ENCODE assay signal across 8 cellular contexts in the genomic region with DNA sequence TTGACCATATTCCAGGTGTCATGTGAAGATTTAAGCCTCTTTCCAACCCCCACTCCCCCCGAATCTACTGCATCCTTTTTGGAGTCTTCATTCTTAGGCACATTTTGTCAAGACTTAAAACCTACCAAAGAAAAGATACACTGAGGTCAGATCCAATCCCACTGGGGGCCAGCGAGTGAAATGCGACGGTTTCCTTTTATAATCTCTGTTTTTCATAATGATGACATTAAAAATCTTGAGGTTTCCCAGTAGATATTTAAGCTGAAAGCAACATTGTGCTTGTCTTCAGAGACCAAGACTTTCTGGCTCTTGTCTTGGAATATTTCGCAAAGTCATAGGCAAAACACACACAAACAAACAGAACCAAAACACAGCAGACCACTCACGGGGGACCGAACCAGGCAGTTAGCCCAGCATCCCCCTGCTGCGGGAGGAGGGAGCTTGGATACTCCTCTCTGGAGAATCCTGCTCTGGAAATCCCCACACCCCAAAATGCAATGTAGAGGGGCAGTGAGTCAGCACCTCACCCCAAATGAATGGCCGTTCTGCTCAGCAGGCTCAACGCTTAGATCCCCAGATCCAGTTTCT. TPM values are rescaled to one million over a fixed set of nuclear protein-coding genes. Genes with fewer than 3 reads are reported as not detected.
A peak's percentile ranks its signal among the peaks of the same experiment; 100 is the strongest.
DNase-seq lines count a peak whose midpoint lies in the region; ATAC-seq and TF ChIP-seq lines count a peak whose summit lies in the region.

No MANE protein-coding gene starts in this region.

- peak overlapping the region; percentile 71 for H3K4me3 Mint-ChIP-seq in activated naive CD4-positive, alpha-beta T cell treated with anti-CD3 and anti-CD28 coated beads, Interleukin-2, amount 50 U/mL, for 24 hours

- H3K14ac ChIP-seq in mesenchymal stem cell (ENCODE audit: low read length in 2 of 2), result no peak overlapping the region

- peak overlapping the region; percentile 82 for H3K9ac ChIP-seq in mammary epithelial cell (ENCODE audit: insufficient read depth, low read length)
- peak overlapping the region; percentile 93 for H3K9ac ChIP-seq in mesenchymal stem cell (ENCODE audit: low read length)

- dilution Hi-C loops in mammary epithelial cell (cut with HindIII; ENCODE audit: low sequenced_read_pairs), result loop anchor here (5.0 kb wide), 1 partner anchor 88 kb away; no protein-coding TSS in a partner anchor

- no peaks in the 10 kb centered on the region for H3K9me3 Mint-ChIP-seq in activated naive CD4-positive, alpha-beta T cell treated with anti-CD3 and anti-CD28 coated beads, Interleukin-2, amount 50 U/mL, for 24 hours

- BruUV-seq in mammary epithelial cell (replicated peaks; lab: Mats Ljungman, UMichigan), result TSS peak; percentile 74

- peak overlapping the region in 1 of 2 experiments; percentile 63 for H3K4ac ChIP-seq in mesenchymal stem cell (ENCODE audit: low read depth in 1 of 2, low read length in 2 of 2)

- peak overlapping the region in 1 of 2 experiments; percentile 43 for H3K23ac ChIP-seq in mesenchymal stem cell (ENCODE audit: low read length in 2 of 2)

- peaks cover 36% of the 10 kb centered on the region for H3K4me1 ChIP-seq in mammary epithelial cell (ENCODE audit: insufficient read depth, low read length)
- peaks cover 31% of the 10 kb centered on the region for H3K4me1 ChIP-seq in mesenchymal stem cell (ENCODE audit: control insufficient read depth, insufficient read depth, low read depth, low read length)
- H3K4me1 ChIP-seq in vagina, result peaks cover 39% of the 10 kb centered on the region

- H3K36me3 Mint-ChIP-seq in activated naive CD4-positive, alpha-beta T cell treated with anti-CD3 and anti-CD28 coated beads, Interleukin-2, amount 50 U/mL, for 24 hours, result no peaks in the 10 kb centered on the region

- peaks cover 21% of the 10 kb centered on the region for H3K27me3 Mint-ChIP-seq in activated naive CD4-positive, alpha-beta T cell treated with anti-CD3 and anti-CD28 coated beads, Interleukin-2, amount 50 U/mL, for 24 hours

- peaks cover 4% of the 10 kb centered on the region for H3K79me1 ChIP-seq in mesenchymal stem cell (replicated peaks; ENCODE audit: low read length, poor library complexity, severe bottlenecking)

- no peak for DNase-seq in activated naive CD4-positive, alpha-beta T cell treated with Interleukin-2 at 50 U/mL for 16 hours
- DNase-seq in mammary epithelial cell (peak; percentile 68), mesenchymal stem cell (peak; percentile 39), vagina (ENCODE audit: extremely low spot score in 2 of 2) (no peak)
- no peak for DNase-seq in activated CD4-positive, alpha-beta T cell treated with anti-CD3 and anti-CD28 coated beads, Interleukin-2, amount 50 U/mL, for 4 hours

- H2AK5ac ChIP-seq in mesenchymal stem cell (ENCODE audit: low read length, severe bottlenecking), result no peak overlapping the region

- peak overlapping the region in 1 of 2 experiments; percentile 11 for H2BK12ac ChIP-seq in mesenchymal stem cell (ENCODE audit: low read length in 2 of 2)

- H3K4me2 ChIP-seq in mammary epithelial cell (ENCODE audit: insufficient read depth, low read depth, low read length) (peak overlapping the region; percentile 91), mesenchymal stem cell (ENCODE audit: low read length, poor library complexity, severe bottlenecking) (peak overlapping the region; percentile 77)

- in situ Hi-C loops in mammary epithelial cell (cut with MboI; ENCODE audit: low sequenced_read_pairs in 2 of 2), result loop anchor here (5.0 kb wide), 2 partner anchors 42 to 48 kb away; no protein-coding TSS in a partner anchor

- H4K8ac ChIP-seq in mesenchymal stem cell (ENCODE audit: low read length), result peak overlapping the region; percentile 55

- CTCF ChIA-PET in mammary epithelial cell (lab: Charles Lee; ENCODE audit: low non-redundant PET), result no interaction called here

- no peaks in the 10 kb centered on the region for H3K9me3 ChIP-seq in mammary epithelial cell (replicated peaks; ENCODE audit: insufficient read depth, low read length)
- no peaks in the 10 kb centered on the region for H3K9me3 ChIP-seq in mesenchymal stem cell (ENCODE audit: control insufficient read depth, low read length)
- no peaks in the 10 kb centered on the region for H3K9me3 ChIP-seq in vagina

- H4K20me1 ChIP-seq in mammary epithelial cell (ENCODE audit: insufficient read depth, low read length), result peaks cover 2% of the 10 kb centered on the region

- intact Hi-C loops in mammary epithelial cell (cut with micrococcal nuclease), result no loop called here
- intact Hi-C loops in vagina (cut with DNase I), result loop anchor here (1.0 to 10.0 kb wide), 2 partner anchors 47 to 60 kb away; no protein-coding TSS in a partner anchor

- TF ChIP-seq POLR2A in vagina (IDR thresholded peaks at IDR 0.05), result no peak

- H3K27ac ChIP-seq in mammary epithelial cell (ENCODE audit: insufficient read depth, low read depth, low read length), result peak overlapping the region; percentile 62
- peak overlapping the region; percentile 55 for H3K27ac ChIP-seq in mesenchymal stem cell (ENCODE audit: low read length, poor library complexity, severe bottlenecking)
- peak overlapping the region; percentile 78 for H3K27ac ChIP-seq in vagina

- WGBS in mammary epithelial cell (ENCODE audit: low coverage, missing lambda C conversion rate), result 5% methylated on average over 10 of the region's 10 CpGs
- WGBS in mesenchymal stem cell, result 43% methylated on average over 7 of the region's 10 CpGs

- TF ChIP-seq CTCF in mammary epithelial cell (conservative IDR thresholded peaks at IDR 0.05 in 1 of 2, IDR thresholded peaks at IDR 0.05 in 1 of 2; ENCODE audit: extremely low read depth in 1 of 2, insufficient read depth in 1 of 2, low read depth in 1 of 2, low read length in 2 of 2) (no peak), vagina (IDR thresholded peaks at IDR 0.05) (no peak)

- no peak for ATAC-seq in HG03108 (IDR thresholded peaks at IDR 0.05; ENCODE audit: unreplicated experiment)
- no peak for ATAC-seq in HG03457 (IDR thresholded peaks at IDR 0.05; ENCODE audit: unreplicated experiment)

- peak overlapping the region; percentile 37 to 86 (median 66) for H3K4me3 ChIP-seq in mammary epithelial cell (replicated peaks in 1 of 3; ENCODE audit: insufficient read depth in 1 of 3, low read depth in 2 of 3, low read length in 3 of 3)
- peak overlapping the region; percentile 93 for H3K4me3 ChIP-seq in mesenchymal stem cell (ENCODE audit: insufficient read depth in 1 of 2, low read depth in 1 of 2, low read length in 2 of 2)
- peak overlapping the region; percentile 63 to 98 for H3K4me3 ChIP-seq in vagina

- peak overlapping the region; percentile 68 to 94 for H3K18ac ChIP-seq in mesenchymal stem cell (ENCODE audit: low read depth in 1 of 2, low read length in 2 of 2)

- H3K27ac Mint-ChIP-seq in activated naive CD4-positive, alpha-beta T cell treated with anti-CD3 and anti-CD28 coated beads, Interleukin-2, amount 50 U/mL, for 24 hours, result no peak overlapping the region

- peak overlapping the region; percentile 80 for H2BK120ac ChIP-seq in mesenchymal stem cell (ENCODE audit: low read depth, low read length)

- H3K27me3 ChIP-seq in mammary epithelial cell (ENCODE audit: insufficient read depth, low read length) (no peaks in the 10 kb centered on the region), mesenchymal stem cell (ENCODE audit: control insufficient read depth in 1 of 2, insufficient read depth in 1 of 2, low read length in 2 of 2) (no peaks in the 10 kb centered on the region), vagina (no peaks in the 10 kb centered on the region)

- H4K91ac ChIP-seq in mesenchymal stem cell (ENCODE audit: low read length), result no peak overlapping the region

- H2BK15ac ChIP-seq in mesenchymal stem cell (ENCODE audit: low read depth, poor library complexity, severe bottlenecking), result peak overlapping the region; percentile 91

- peaks cover 63% of the 10 kb centered on the region for H3K79me2 ChIP-seq in mammary epithelial cell (ENCODE audit: insufficient read depth, low read length)

- H2BK5ac ChIP-seq in mesenchymal stem cell (ENCODE audit: low read depth, low read length, poor library complexity, severe bottlenecking), result no peak overlapping the region

- peak overlapping the region; percentile 66 for H2AFZ ChIP-seq in mammary epithelial cell (ENCODE audit: low read depth, low read length)
- H2AFZ ChIP-seq in mesenchymal stem cell (ENCODE audit: low read depth, low read length), result no peak overlapping the region

- H3K4me1 Mint-ChIP-seq in activated naive CD4-positive, alpha-beta T cell treated with anti-CD3 and anti-CD28 coated beads, Interleukin-2, amount 50 U/mL, for 24 hours, result peaks cover 6% of the 10 kb centered on the region

- H3K36me3 ChIP-seq in mammary epithelial cell (ENCODE audit: insufficient read depth, low read length), result peaks cover 3% of the 10 kb centered on the region
- H3K36me3 ChIP-seq in mesenchymal stem cell (ENCODE audit: control insufficient read depth in 1 of 2, insufficient read depth in 2 of 2, low read depth in 1 of 2, low read length in 2 of 2), result peaks cover 18 to 20% of the 10 kb centered on the region in 2 experiments
- H3K36me3 ChIP-seq in vagina, result no peaks in the 10 kb centered on the region

RNA-seq across cellular contexts. Expression of gene GAS6, which starts 0.5 kb away (rescaled TPM):
- total RNA-seq in mammary epithelial cell, result 100 to 1,000 TPM; 221 to 311 TPM
- 196 TPM for polyA plus RNA-seq in mammary epithelial cell
- polyA minus RNA-seq in mammary epithelial cell, result 53.3 TPM
- polyA plus RNA-seq in mesenchymal stem cell (2013, experiment 1 of 2), result 126 TPM
- polyA plus RNA-seq in mesenchymal stem cell (2013, experiment 2 of 2), result 127 TPM
- 215 TPM for total RNA-seq in vagina

Comparison
In these comparisons a context has a peak if more than half of its experiments do, and no peak if none do; other contexts are left out.
1. DNase-seq: peak in mammary epithelial cell (single experiment) and mesenchymal stem cell (single experiment); none in activated naive CD4-positive, alpha-beta T cell treated with Interleukin-2 at 50 U/mL for 16 hours (single experiment), vagina (0 of 2) and activated CD4-positive, alpha-beta T cell treated with anti-CD3 and anti-CD28 coated beads, Interleukin-2, amount 50 U/mL, for 4 hours (0 of 2).
2. Peak in every context shown above with its lines, with median percentiles within 50 percentile points of each other: H3K27ac ChIP-seq and H3K4me3 ChIP-seq.